Comparison of ENCODE assay signal across 21 cellular contexts in the genomic region with DNA sequence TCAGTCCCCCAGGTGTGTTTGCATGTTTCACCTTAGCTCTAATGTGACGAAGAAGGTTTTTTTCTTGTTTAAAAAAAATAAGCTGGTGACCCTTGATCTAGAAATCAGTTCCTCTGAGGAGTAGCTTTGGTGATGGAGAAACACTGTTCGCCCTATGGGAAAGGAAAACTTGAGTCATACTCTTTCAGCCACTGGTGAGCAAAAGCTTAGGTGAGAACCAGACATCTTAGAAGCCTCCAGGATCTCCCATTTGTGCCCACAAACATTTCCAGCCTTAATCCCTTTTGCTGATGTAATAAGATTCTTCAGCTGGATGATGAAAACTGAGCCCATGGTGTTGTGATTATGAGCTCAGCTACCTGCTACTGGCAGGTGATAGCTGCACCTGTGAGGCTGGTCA. TPM values are rescaled to one million over a fixed set of nuclear protein-coding genes. Genes with fewer than 3 reads are reported as not detected.
DNase-seq lines count a peak whose midpoint lies in the region; ATAC-seq and TF ChIP-seq lines count a peak whose summit lies in the region.
"Had no signal": no experiment of that assay in that cellular context is flagged by ENCODE, and none has a peak within 500 bp of the region (broad histone marks: within the 10 kb centered on the region; RNA-seq: fewer than 3 reads in every experiment).

No MANE protein-coding gene starts in this region.

- no peaks in the 10 kb centered on the region for H3K9me3 Mint-ChIP-seq in T-helper 2 cell treated with Interferon-gamma antibody and Interleukin-4, amounts not matched to agents 5 μg/mL and 100 μg/mL, for 36 hours
- H3K9me3 Mint-ChIP-seq: central memory CD8-positive, alpha-beta T cell had no signal

- WGBS in body of pancreas, 2 donors: 94 to 95% methylated on average over 2 of the region's 2 CpGs

- peaks cover 25% of the 10 kb centered on the region for H3K36me3 Mint-ChIP-seq in T-helper 2 cell treated with Interferon-gamma antibody and Interleukin-4, amounts not matched to agents 5 μg/mL and 100 μg/mL, for 36 hours (ENCODE audit: low read depth)
- H3K36me3 Mint-ChIP-seq: activated naive CD8-positive, alpha-beta T cell had no signal

- H3K4me3 Mint-ChIP-seq in T-helper 2 cell treated with Interferon-gamma antibody and Interleukin-4, amounts not matched to agents 5 μg/mL and 100 μg/mL, for 36 hours: no peak overlapping the region
- H3K4me3 Mint-ChIP-seq: activated naive CD8-positive, alpha-beta T cell; central memory CD8-positive, alpha-beta T cell had no signal

- no peak for TF ChIP-seq POLR2A in body of pancreas (IDR thresholded peaks at IDR 0.05)

- H3K27ac ChIP-seq in HEK293 (ENCODE audit: extremely low read depth, low read depth, low read length): no peak overlapping the region
- H3K27ac ChIP-seq in body of pancreas: no peak overlapping the region
- H3K27ac ChIP-seq: left lung, ovary, SJCRH30, tibial nerve had no signal

- no peak overlapping the region for H3K27ac Mint-ChIP-seq in T-helper 2 cell treated with Interferon-gamma antibody and Interleukin-4, amounts not matched to agents 5 μg/mL and 100 μg/mL, for 36 hours
- H3K27ac Mint-ChIP-seq: activated naive CD8-positive, alpha-beta T cell had no signal

- H3K36me3 ChIP-seq in HEK293 (ENCODE audit: control insufficient read depth in 2 of 2, insufficient read depth in 1 of 2, low read length in 2 of 2) (no peaks in the 10 kb centered on the region), body of pancreas (replicated peaks in 1 of 2; ENCODE audit: insufficient read depth in 1 of 2, low read depth in 2 of 2) (no peaks in the 10 kb centered on the region)
- H3K36me3 ChIP-seq: left lung, ovary, SJCRH30, tibial nerve had no signal

- no peaks in the 10 kb centered on the region for H3K27me3 ChIP-seq in body of pancreas
- H3K27me3 ChIP-seq: left lung, ovary, SJCRH30, tibial nerve had no signal

- DNase-seq in COLO668 (lab: John Stamatoyannopoulos, UW; ENCODE audit: unreplicated experiment): peak; percentile 33
- DNase-seq in SW480 (ENCODE audit: low spot score): peak; percentile 28
- DNase-seq in fibroblast of villous mesenchyme (ENCODE audit: low read depth): peak; percentile 22
- no peak for DNase-seq in HK-2 (ENCODE audit: unreplicated experiment)
- DNase-seq in T-helper 2 cell treated with Interferon-gamma antibody and Interleukin-4, amounts not matched to agents 5 μg/mL and 100 μg/mL, for 36 hours (ENCODE audit: low spot score): no peak
- DNase-seq in DMS 273 treated with DMSO at 0.1 percent for 48 hours (lab: John Stamatoyannopoulos, UW): no peak
- DNase-seq in body of pancreas: no peak
- DNase-seq: AML-193; Calu3; effector memory CD4-positive, alpha-beta T cell; foreskin melanocyte; GDM1; left lung; NCI-H1048; ovary; T-helper 9 cell had no signal

- H3K9me3 ChIP-seq in HEK293 (ENCODE audit: control insufficient read depth, insufficient read depth, low read depth, low read length) (no peaks in the 10 kb centered on the region), body of pancreas (no peaks in the 10 kb centered on the region)
- H3K9me3 ChIP-seq: left lung, ovary, SJCRH30 had no signal

- peaks cover 4% of the 10 kb centered on the region for H3K4me1 Mint-ChIP-seq in T-helper 2 cell treated with Interferon-gamma antibody and Interleukin-4, amounts not matched to agents 5 μg/mL and 100 μg/mL, for 36 hours (ENCODE audit: low read depth)
- H3K4me1 Mint-ChIP-seq: central memory CD8-positive, alpha-beta T cell had no signal

- no peak for TF ChIP-seq CTCF in HEK293 (tag by site-specific recombination; IDR thresholded peaks at IDR 0.05)
- no peak for TF ChIP-seq CTCF in fibroblast of villous mesenchyme (IDR thresholded peaks at IDR 0.05; ENCODE audit: insufficient read depth, low read depth, low read length)
- TF ChIP-seq CTCF in body of pancreas (IDR thresholded peaks at IDR 0.05): no peak

- no peak for ATAC-seq in body of pancreas
- ATAC-seq: left lung had no signal

- POLR2A ChIA-PET in HEK293 (lab: Yijun Ruan, JAX): no interaction called here

- CTCF ChIA-PET in HEK293 (lab: Yijun Ruan, JAX): no interaction called here

- H3K4me1 ChIP-seq in HEK293 (ENCODE audit: control insufficient read depth, insufficient read depth, low read length) (no peaks in the 10 kb centered on the region), body of pancreas (no peaks in the 10 kb centered on the region)
- H3K4me1 ChIP-seq: left lung, tibial nerve had no signal

- intact Hi-C loops in body of pancreas (cut with DNase I): no loop called here

- H3K4me3 ChIP-seq in HEK293 (ENCODE audit: low read depth, low read length): no peak overlapping the region
- no peak overlapping the region for H3K4me3 ChIP-seq in fibroblast of villous mesenchyme (ENCODE audit: low read depth, low read length)
- H3K4me3 ChIP-seq in body of pancreas: no peak overlapping the region
- H3K4me3 ChIP-seq: left lung, ovary, SJCRH30, tibial nerve had no signal

- no peaks in the 10 kb centered on the region for H3K27me3 Mint-ChIP-seq in T-helper 2 cell treated with Interferon-gamma antibody and Interleukin-4, amounts not matched to agents 5 μg/mL and 100 μg/mL, for 36 hours (ENCODE audit: low read depth)
- H3K27me3 Mint-ChIP-seq: central memory CD8-positive, alpha-beta T cell had no signal

TF ChIP-seq in HEK293, 187 proteins besides CTCF, POLR2A, EP300 and RAD21:
- TF ChIP-seq ZNF394 (tag by site-specific recombination; IDR thresholded peaks at IDR 0.05; ENCODE audit: borderline replicate concordance) (peak; percentile 51; the same call in 1 of the 2 replicates), ZBTB8A (tag by site-specific recombination; IDR thresholded peaks at IDR 0.05) (no peak)
TF ChIP-seq in HEK293: peak in this region for 1.

RNA-seq across cellular contexts. Expression of a gene that starts 37.8 kb away (rescaled TPM):
- total RNA-seq in fibroblast of villous mesenchyme (under 0.01 TPM in 2 replicates), body of pancreas (1 to 10 TPM; 3.9 to 4.6 TPM)
- total RNA-seq: SJCRH30 had no signal

RNA-seq across cellular contexts. Expression of a gene that starts 45.7 kb away (rescaled TPM):
- not detected in 2 replicates for total RNA-seq in fibroblast of villous mesenchyme
- total RNA-seq in body of pancreas: not detected
- total RNA-seq: Calu3, SJCRH30 had no signal

Comparison
In these comparisons a context has a peak if more than half of its experiments do, and no peak if none do; other contexts are left out.
1. DNase-seq: peak in COLO668 (single experiment), SW480 (single experiment) and fibroblast of villous mesenchyme (single experiment); none in HK-2 (single experiment), T-helper 2 cell treated with Interferon-gamma antibody and Interleukin-4, amounts not matched to agents 5 μg/mL and 100 μg/mL, for 36 hours (single experiment), DMS 273 treated with DMSO at 0.1 percent for 48 hours (single experiment) and body of pancreas (0 of 4).